In the genomic region with DNA sequence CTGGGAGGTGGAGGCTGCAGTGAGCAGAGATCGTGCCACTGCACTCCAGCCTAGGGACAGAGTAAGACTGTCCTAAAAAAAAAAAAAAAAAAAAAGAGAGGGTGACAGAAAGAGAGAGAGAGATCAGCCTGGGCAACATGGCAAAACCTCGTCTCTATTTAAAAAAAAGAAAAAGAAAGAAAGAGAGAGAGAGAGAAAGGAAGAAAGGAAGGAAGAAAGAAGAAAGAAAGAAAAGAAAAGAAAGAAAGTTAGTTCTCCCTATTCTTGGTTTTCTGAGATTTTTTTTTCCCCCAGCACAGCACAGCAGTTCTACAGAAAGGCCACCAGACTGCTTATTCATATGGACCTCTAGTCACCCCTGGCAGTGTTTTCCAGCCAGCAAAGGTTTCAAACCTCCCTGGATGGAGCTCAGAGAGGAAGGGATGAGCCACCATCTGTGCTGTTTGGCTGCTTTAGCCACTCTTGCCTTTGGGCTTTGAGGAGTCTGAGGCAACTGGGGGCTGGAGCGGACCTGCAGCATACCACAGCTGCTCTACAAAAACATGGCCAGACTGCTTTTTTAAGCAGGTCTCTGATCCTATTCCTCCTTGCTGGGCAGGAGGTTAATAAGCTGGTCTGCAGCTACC, we compare ENCODE assay signal across 2 cellular contexts.
TF ChIP-seq lines count a peak whose summit lies in the region.

No MANE protein-coding gene starts in this region.

TF ChIP-seq in HCT116, 20 proteins besides CTCF, POLR2A, EP300 and RAD21:
- TF ChIP-seq SRF (IDR thresholded peaks at IDR 0.05; ENCODE audit: low read depth) (no peak), JUND (IDR thresholded peaks at IDR 0.05) (no peak), ZFX (IDR thresholded peaks at IDR 0.05) (no peak), EZH2 (IDR thresholded peaks at IDR 0.05) (no peak), SP1 (IDR thresholded peaks at IDR 0.05; ENCODE audit: low read depth) (no peak), CEBPB (IDR thresholded peaks at IDR 0.05; ENCODE audit: low read depth) (no peak), TCF7L2 (IDR thresholded peaks at IDR 0.05; ENCODE audit: borderline replicate concordance, extremely low read depth, insufficient read depth, insufficient read length) (no peak), ZNF274 (IDR thresholded peaks at IDR 0.05; ENCODE audit: low read depth, low read length) (no peak), CBX3 (IDR thresholded peaks at IDR 0.05; ENCODE audit: low read depth) (no peak)
- TF ChIP-seq, protein P1, sequence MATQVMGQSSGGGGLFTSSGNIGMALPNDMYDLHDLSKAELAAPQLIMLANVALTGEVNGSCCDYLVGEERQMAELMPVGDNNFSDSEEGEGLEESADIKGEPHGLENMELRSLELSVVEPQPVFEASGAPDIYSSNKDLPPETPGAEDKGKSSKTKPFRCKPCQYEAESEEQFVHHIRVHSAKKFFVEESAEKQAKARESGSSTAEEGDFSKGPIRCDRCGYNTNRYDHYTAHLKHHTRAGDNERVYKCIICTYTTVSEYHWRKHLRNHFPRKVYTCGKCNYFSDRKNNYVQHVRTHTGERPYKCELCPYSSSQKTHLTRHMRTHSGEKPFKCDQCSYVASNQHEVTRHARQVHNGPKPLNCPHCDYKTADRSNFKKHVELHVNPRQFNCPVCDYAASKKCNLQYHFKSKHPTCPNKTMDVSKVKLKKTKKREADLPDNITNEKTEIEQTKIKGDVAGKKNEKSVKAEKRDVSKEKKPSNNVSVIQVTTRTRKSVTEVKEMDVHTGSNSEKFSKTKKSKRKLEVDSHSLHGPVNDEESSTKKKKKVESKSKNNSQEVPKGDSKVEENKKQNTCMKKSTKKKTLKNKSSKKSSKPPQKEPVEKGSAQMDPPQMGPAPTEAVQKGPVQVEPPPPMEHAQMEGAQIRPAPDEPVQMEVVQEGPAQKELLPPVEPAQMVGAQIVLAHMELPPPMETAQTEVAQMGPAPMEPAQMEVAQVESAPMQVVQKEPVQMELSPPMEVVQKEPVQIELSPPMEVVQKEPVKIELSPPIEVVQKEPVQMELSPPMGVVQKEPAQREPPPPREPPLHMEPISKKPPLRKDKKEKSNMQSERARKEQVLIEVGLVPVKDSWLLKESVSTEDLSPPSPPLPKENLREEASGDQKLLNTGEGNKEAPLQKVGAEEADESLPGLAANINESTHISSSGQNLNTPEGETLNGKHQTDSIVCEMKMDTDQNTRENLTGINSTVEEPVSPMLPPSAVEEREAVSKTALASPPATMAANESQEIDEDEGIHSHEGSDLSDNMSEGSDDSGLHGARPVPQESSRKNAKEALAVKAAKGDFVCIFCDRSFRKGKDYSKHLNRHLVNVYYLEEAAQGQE (IDR thresholded peaks at IDR 0.05; ENCODE audit: low read depth), result no peak
- TF ChIP-seq, protein P2, sequence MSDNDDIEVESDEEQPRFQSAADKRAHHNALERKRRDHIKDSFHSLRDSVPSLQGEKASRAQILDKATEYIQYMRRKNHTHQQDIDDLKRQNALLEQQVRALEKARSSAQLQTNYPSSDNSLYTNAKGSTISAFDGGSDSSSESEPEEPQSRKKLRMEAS (IDR thresholded peaks at IDR 0.05), result no peak
- TF ChIP-seq, protein P3, sequence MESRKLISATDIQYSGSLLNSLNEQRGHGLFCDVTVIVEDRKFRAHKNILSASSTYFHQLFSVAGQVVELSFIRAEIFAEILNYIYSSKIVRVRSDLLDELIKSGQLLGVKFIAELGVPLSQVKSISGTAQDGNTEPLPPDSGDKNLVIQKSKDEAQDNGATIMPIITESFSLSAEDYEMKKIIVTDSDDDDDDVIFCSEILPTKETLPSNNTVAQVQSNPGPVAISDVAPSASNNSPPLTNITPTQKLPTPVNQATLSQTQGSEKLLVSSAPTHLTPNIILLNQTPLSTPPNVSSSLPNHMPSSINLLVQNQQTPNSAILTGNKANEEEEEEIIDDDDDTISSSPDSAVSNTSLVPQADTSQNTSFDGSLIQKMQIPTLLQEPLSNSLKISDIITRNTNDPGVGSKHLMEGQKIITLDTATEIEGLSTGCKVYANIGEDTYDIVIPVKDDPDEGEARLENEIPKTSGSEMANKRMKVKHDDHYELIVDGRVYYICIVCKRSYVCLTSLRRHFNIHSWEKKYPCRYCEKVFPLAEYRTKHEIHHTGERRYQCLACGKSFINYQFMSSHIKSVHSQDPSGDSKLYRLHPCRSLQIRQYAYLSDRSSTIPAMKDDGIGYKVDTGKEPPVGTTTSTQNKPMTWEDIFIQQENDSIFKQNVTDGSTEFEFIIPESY (IDR thresholded peaks at IDR 0.05; ENCODE audit: extremely low read depth, insufficient replicate concordance, low read length), result no peak

TF ChIP-seq in HepG2, 621 proteins besides CTCF, POLR2A, EP300 and RAD21 (continues in another document):
- TF ChIP-seq SYNCRIP (IDR thresholded peaks at IDR 0.05; ENCODE audit: insufficient read depth, low read depth, low read length), result no peak
- TF ChIP-seq, protein P4, sequence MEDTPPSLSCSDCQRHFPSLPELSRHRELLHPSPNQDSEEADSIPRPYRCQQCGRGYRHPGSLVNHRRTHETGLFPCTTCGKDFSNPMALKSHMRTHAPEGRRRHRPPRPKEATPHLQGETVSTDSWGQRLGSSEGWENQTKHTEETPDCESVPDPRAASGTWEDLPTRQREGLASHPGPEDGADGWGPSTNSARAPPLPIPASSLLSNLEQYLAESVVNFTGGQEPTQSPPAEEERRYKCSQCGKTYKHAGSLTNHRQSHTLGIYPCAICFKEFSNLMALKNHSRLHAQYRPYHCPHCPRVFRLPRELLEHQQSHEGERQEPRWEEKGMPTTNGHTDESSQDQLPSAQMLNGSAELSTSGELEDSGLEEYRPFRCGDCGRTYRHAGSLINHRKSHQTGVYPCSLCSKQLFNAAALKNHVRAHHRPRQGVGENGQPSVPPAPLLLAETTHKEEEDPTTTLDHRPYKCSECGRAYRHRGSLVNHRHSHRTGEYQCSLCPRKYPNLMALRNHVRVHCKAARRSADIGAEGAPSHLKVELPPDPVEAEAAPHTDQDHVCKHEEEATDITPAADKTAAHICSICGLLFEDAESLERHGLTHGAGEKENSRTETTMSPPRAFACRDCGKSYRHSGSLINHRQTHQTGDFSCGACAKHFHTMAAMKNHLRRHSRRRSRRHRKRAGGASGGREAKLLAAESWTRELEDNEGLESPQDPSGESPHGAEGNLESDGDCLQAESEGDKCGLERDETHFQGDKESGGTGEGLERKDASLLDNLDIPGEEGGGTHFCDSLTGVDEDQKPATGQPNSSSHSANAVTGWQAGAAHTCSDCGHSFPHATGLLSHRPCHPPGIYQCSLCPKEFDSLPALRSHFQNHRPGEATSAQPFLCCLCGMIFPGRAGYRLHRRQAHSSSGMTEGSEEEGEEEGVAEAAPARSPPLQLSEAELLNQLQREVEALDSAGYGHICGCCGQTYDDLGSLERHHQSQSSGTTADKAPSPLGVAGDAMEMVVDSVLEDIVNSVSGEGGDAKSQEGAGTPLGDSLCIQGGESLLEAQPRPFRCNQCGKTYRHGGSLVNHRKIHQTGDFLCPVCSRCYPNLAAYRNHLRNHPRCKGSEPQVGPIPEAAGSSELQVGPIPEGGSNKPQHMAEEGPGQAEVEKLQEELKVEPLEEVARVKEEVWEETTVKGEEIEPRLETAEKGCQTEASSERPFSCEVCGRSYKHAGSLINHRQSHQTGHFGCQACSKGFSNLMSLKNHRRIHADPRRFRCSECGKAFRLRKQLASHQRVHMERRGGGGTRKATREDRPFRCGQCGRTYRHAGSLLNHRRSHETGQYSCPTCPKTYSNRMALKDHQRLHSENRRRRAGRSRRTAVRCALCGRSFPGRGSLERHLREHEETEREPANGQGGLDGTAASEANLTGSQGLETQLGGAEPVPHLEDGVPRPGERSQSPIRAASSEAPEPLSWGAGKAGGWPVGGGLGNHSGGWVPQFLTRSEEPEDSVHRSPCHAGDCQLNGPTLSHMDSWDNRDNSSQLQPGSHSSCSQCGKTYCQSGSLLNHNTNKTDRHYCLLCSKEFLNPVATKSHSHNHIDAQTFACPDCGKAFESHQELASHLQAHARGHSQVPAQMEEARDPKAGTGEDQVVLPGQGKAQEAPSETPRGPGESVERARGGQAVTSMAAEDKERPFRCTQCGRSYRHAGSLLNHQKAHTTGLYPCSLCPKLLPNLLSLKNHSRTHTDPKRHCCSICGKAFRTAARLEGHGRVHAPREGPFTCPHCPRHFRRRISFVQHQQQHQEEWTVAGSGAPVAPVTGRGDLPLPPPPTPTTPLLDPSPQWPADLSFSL (CRISPR knock-in tag; IDR thresholded peaks at IDR 0.05), result no peak
- no peak for TF ChIP-seq ZSCAN21 (CRISPR knock-in tag; IDR thresholded peaks at IDR 0.05; ENCODE audit: borderline replicate concordance)
- TF ChIP-seq ZSCAN25 (CRISPR knock-in tag; IDR thresholded peaks at IDR 0.05), result no peak
- TF ChIP-seq, protein P5, sequence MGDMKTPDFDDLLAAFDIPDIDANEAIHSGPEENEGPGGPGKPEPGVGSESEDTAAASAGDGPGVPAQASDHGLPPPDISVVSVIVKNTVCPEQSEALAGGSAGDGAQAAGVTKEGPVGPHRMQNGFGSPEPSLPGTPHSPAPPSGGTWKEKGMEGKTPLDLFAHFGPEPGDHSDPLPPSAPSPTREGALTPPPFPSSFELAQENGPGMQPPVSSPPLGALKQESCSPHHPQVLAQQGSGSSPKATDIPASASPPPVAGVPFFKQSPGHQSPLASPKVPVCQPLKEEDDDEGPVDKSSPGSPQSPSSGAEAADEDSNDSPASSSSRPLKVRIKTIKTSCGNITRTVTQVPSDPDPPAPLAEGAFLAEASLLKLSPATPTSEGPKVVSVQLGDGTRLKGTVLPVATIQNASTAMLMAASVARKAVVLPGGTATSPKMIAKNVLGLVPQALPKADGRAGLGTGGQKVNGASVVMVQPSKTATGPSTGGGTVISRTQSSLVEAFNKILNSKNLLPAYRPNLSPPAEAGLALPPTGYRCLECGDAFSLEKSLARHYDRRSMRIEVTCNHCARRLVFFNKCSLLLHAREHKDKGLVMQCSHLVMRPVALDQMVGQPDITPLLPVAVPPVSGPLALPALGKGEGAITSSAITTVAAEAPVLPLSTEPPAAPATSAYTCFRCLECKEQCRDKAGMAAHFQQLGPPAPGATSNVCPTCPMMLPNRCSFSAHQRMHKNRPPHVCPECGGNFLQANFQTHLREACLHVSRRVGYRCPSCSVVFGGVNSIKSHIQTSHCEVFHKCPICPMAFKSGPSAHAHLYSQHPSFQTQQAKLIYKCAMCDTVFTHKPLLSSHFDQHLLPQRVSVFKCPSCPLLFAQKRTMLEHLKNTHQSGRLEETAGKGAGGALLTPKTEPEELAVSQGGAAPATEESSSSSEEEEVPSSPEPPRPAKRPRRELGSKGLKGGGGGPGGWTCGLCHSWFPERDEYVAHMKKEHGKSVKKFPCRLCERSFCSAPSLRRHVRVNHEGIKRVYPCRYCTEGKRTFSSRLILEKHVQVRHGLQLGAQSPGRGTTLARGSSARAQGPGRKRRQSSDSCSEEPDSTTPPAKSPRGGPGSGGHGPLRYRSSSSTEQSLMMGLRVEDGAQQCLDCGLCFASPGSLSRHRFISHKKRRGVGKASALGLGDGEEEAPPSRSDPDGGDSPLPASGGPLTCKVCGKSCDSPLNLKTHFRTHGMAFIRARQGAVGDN (CRISPR knock-in tag; IDR thresholded peaks at IDR 0.05), result no peak
- TF ChIP-seq NKX3-1 (CRISPR knock-in tag; IDR thresholded peaks at IDR 0.05), result no peak
- TF ChIP-seq, protein P6, sequence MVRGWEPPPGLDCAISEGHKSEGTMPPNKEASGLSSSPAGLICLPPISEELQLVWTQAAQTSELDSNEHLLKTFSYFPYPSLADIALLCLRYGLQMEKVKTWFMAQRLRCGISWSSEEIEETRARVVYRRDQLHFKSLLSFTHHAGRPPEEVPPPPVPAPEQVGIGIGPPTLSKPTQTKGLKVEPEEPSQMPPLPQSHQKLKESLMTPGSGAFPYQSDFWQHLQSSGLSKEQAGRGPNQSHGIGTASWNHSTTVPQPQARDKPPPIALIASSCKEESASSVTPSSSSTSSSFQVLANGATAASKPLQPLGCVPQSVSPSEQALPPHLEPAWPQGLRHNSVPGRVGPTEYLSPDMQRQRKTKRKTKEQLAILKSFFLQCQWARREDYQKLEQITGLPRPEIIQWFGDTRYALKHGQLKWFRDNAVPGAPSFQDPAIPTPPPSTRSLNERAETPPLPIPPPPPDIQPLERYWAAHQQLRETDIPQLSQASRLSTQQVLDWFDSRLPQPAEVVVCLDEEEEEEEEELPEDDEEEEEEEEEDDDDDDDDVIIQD (CRISPR knock-in tag; IDR thresholded peaks at IDR 0.05; ENCODE audit: low read depth), result no peak
- TF ChIP-seq, protein P7, sequence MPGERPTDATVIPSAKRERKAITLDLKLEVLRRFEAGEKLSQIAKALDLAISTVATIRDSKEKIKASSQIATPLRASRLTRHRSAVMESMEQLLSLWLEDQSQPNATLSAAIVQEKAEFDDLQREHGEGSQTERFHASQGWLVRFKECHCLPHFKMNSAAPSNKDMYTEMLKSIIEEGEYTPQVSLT (CRISPR knock-in tag; IDR thresholded peaks at IDR 0.05; ENCODE audit: borderline replicate concordance, low read depth), result no peak
- no peak for TF ChIP-seq ZNF446 (CRISPR knock-in tag; IDR thresholded peaks at IDR 0.05)
- no peak for TF ChIP-seq NFIB (CRISPR knock-in tag; IDR thresholded peaks at IDR 0.05; ENCODE audit: borderline replicate concordance)
- no peak for TF ChIP-seq ZNF720 (CRISPR knock-in tag; IDR thresholded peaks at IDR 0.05)
- TF ChIP-seq PAF1 (CRISPR knock-in tag; IDR thresholded peaks at IDR 0.05), result no peak
- TF ChIP-seq ZNF749 (CRISPR knock-in tag; IDR thresholded peaks at IDR 0.05; ENCODE audit: borderline replicate concordance), result no peak
- no peak for TF ChIP-seq ZNF570 (CRISPR knock-in tag; IDR thresholded peaks at IDR 0.05; ENCODE audit: borderline replicate concordance)
- TF ChIP-seq HDAC6 (IDR thresholded peaks at IDR 0.05; ENCODE audit: low read depth, low read length), result no peak
